In genomic region chr10:13978844-13979227, GRCh38 we compare ENCODE assay signal across 1 cellular context.
TF ChIP-seq lines count a peak whose summit lies in the region.

No MANE protein-coding gene starts in this region.

TF ChIP-seq in WTC11, 78 proteins besides CTCF, POLR2A, EP300 and RAD21 (continued from another document):
- TF ChIP-seq IRF1 (CRISPR knock-in tag; IDR thresholded peaks at IDR 0.05) (no peak), MYBL2 (CRISPR knock-in tag; IDR thresholded peaks at IDR 0.05) (no peak)
TF ChIP-seq in WTC11: peak in this region for 0.
